28 cellular contexts compared by ENCODE assay signal in genomic region chr1:169128565-169128964, GRCh38. TPM values are rescaled to one million over a fixed set of nuclear protein-coding genes. Genes with fewer than 3 reads are reported as not detected.
A peak's percentile ranks its signal among the peaks of the same experiment; 100 is the strongest.
DNase-seq lines count a peak whose midpoint lies in the region; ATAC-seq and TF ChIP-seq lines count a peak whose summit lies in the region.
"Had no signal": no experiment of that assay in that cellular context is flagged by ENCODE, and none has a peak within 500 bp of the region (broad histone marks: within the 10 kb centered on the region; RNA-seq: fewer than 3 reads in every experiment).

No MANE protein-coding gene starts in this region.

- peak overlapping the region; percentile 65 for H3K27ac Mint-ChIP-seq in activated naive CD4-positive, alpha-beta T cell treated with anti-CD3 and anti-CD28 coated beads, Interleukin-2, amount 50 U/mL, for 24 hours
- H3K27ac Mint-ChIP-seq in activated T-helper 17 cell treated with anti-CD3 and anti-CD28 coated beads, Interleukin-2, amount 50 U/mL, for 72 hours = no peak overlapping the region
- no peak overlapping the region for H3K27ac Mint-ChIP-seq in stimulated activated naive B cell treated with anti-CD40 and anti-IgM and Interleukin-4, amounts not matched to agents 10 μg/mL and 1 μg/mL and 100 μg/mL, for 72 hours
- no peak overlapping the region for H3K27ac Mint-ChIP-seq in endodermal cell
- H3K27ac Mint-ChIP-seq: activated CD4-positive, alpha-beta T cell treated with anti-CD3 and anti-CD28 coated beads, Interleukin-2, amount 10 ng/mL, durations not matched to agents 24 days and 14 days; CD8-positive, alpha-beta T cell; immature natural killer cell; nephron had no signal

- no peaks in the 10 kb centered on the region for H3K27me3 Mint-ChIP-seq in activated naive CD4-positive, alpha-beta T cell treated with anti-CD3 and anti-CD28 coated beads, Interleukin-2, amount 50 U/mL, for 24 hours
- no peaks in the 10 kb centered on the region for H3K27me3 Mint-ChIP-seq in activated T-helper 17 cell treated with anti-CD3 and anti-CD28 coated beads, Interleukin-2, amount 50 U/mL, for 72 hours
- H3K27me3 Mint-ChIP-seq in stimulated activated naive B cell treated with anti-CD40 and anti-IgM and Interleukin-4, amounts not matched to agents 10 μg/mL and 1 μg/mL and 100 μg/mL, for 72 hours = peaks cover 0 to 6% of the 10 kb centered on the region in 2 donors
- no peaks in the 10 kb centered on the region for H3K27me3 Mint-ChIP-seq in endodermal cell (ENCODE audit: insufficient read depth)
- H3K27me3 Mint-ChIP-seq: activated CD4-positive, alpha-beta T cell treated with anti-CD3 and anti-CD28 coated beads, Interleukin-2, amount 10 ng/mL, durations not matched to agents 24 days and 14 days had no signal

- TF ChIP-seq CTCF in uterus (IDR thresholded peaks at IDR 0.05) (no peak), endodermal cell (conservative IDR thresholded peaks at IDR 0.05) (no peak), adrenal gland (IDR thresholded peaks at IDR 0.05) (no peak)

- no peak for TF ChIP-seq POLR2A in uterus (IDR thresholded peaks at IDR 0.05)
- no peak for TF ChIP-seq POLR2A in adrenal gland (IDR thresholded peaks at IDR 0.05)

- DNase-seq in activated naive CD4-positive, alpha-beta T cell treated with Interleukin-2 at 50 U/mL for 16 hours = no peak
- DNase-seq in kidney tubule cell (ENCODE audit: low spot score) (peak; percentile 64), uterus (no peak), endodermal cell (no peak), adrenal gland (no peak)
- DNase-seq in stimulated activated naive B cell treated with anti-CD40 and anti-IgM and Interleukin-4, amounts not matched to agents 10 μg/mL and 1 μg/mL and 100 μg/mL, for 72 hours = no peak
- DNase-seq: activated CD4-positive, alpha-beta T cell treated with anti-CD3 and anti-CD28 coated beads, Interleukin-2, amount 10 ng/mL, durations not matched to agents 24 days and 14 days; activated effector memory CD4-positive, alpha-beta T cell treated with Interleukin-2 at 50 U/mL for 16 hours; BE2C; CD8-positive, alpha-beta T cell; DMS153; H9; immature natural killer cell; NCI-H1092 treated with DMSO at 0.1 percent for 48 hours; NCI-H1930; NCI-H2171 treated with DMSO at 0.1 percent for 48 hours; NCI-H510A; SJCRH30; stimulated activated CD4-positive, alpha-beta T cell treated with anti-CD3 and anti-CD28 coated beads, Interleukin-2, amount 100 ng/mL, for 24 hours; SW 1271; T1000; transverse colon had no signal

- H3K9ac ChIP-seq in endodermal cell (ENCODE audit: extremely low read depth, low read length, poor library complexity, severe bottlenecking) = no peak overlapping the region

- no peaks in the 10 kb centered on the region for H3K36me3 ChIP-seq in uterus
- peaks cover 87% of the 10 kb centered on the region for H3K36me3 ChIP-seq in endodermal cell (ENCODE audit: control insufficient read depth, insufficient read depth, low read length)
- H3K36me3 ChIP-seq in adrenal gland (replicated peaks in 1 of 2) = peaks cover 0 to 50% of the 10 kb centered on the region in 2 donors
- H3K36me3 ChIP-seq: breast epithelium had no signal

- 95 to 97% methylated on average over 2 of the region's 2 CpGs for WGBS in endodermal cell (ENCODE audit: insufficient coverage in 1 of 2, insufficient read length in 1 of 2), 2 experiments
- 91 to 96% (median 93%) methylated on average over 2 of the region's 2 CpGs for WGBS in adrenal gland, 4 donors

- H3K4me3 ChIP-seq in uterus (no peak overlapping the region), endodermal cell (ENCODE audit: low read length) (no peak overlapping the region), adrenal gland (no peak overlapping the region)
- H3K4me3 ChIP-seq: breast epithelium, K562, SJCRH30, transverse colon had no signal

- H3K27me3 ChIP-seq in uterus (no peaks in the 10 kb centered on the region), endodermal cell (ENCODE audit: control insufficient read depth, insufficient read depth, low read length, poor library complexity, severe bottlenecking) (no peaks in the 10 kb centered on the region), adrenal gland (no peaks in the 10 kb centered on the region)
- H3K27me3 ChIP-seq: BE2C, breast epithelium, SJCRH30, transverse colon had no signal

- H3K9me3 Mint-ChIP-seq in activated naive CD4-positive, alpha-beta T cell treated with anti-CD3 and anti-CD28 coated beads, Interleukin-2, amount 50 U/mL, for 24 hours = no peaks in the 10 kb centered on the region
- no peaks in the 10 kb centered on the region for H3K9me3 Mint-ChIP-seq in activated T-helper 17 cell treated with anti-CD3 and anti-CD28 coated beads, Interleukin-2, amount 50 U/mL, for 72 hours
- H3K9me3 Mint-ChIP-seq in stimulated activated naive B cell treated with anti-CD40 and anti-IgM and Interleukin-4, amounts not matched to agents 10 μg/mL and 1 μg/mL and 100 μg/mL, for 72 hours = no peaks in the 10 kb centered on the region
- no peaks in the 10 kb centered on the region for H3K9me3 Mint-ChIP-seq in endodermal cell
- H3K9me3 Mint-ChIP-seq: activated CD4-positive, alpha-beta T cell treated with anti-CD3 and anti-CD28 coated beads, Interleukin-2, amount 10 ng/mL, durations not matched to agents 24 days and 14 days; CD8-positive, alpha-beta T cell; H9; immature natural killer cell; nephron had no signal

- H3K27ac ChIP-seq in uterus = peak overlapping the region in 1 of 2 donors; percentile 61
- H3K27ac ChIP-seq in endodermal cell (ENCODE audit: low read depth, low read length) = no peak overlapping the region
- no peak overlapping the region for H3K27ac ChIP-seq in adrenal gland
- H3K27ac ChIP-seq: breast epithelium, SJCRH30, transverse colon, VCaP had no signal

- H3K4me3 Mint-ChIP-seq in activated naive CD4-positive, alpha-beta T cell treated with anti-CD3 and anti-CD28 coated beads, Interleukin-2, amount 50 U/mL, for 24 hours = no peak overlapping the region
- no peak overlapping the region for H3K4me3 Mint-ChIP-seq in activated T-helper 17 cell treated with anti-CD3 and anti-CD28 coated beads, Interleukin-2, amount 50 U/mL, for 72 hours
- H3K4me3 Mint-ChIP-seq in stimulated activated naive B cell treated with anti-CD40 and anti-IgM and Interleukin-4, amounts not matched to agents 10 μg/mL and 1 μg/mL and 100 μg/mL, for 72 hours = no peak overlapping the region
- no peak overlapping the region for H3K4me3 Mint-ChIP-seq in endodermal cell
- H3K4me3 Mint-ChIP-seq: activated CD4-positive, alpha-beta T cell treated with anti-CD3 and anti-CD28 coated beads, Interleukin-2, amount 10 ng/mL, durations not matched to agents 24 days and 14 days; CD8-positive, alpha-beta T cell; H9; immature natural killer cell; nephron had no signal

- peak; percentile 98 for ATAC-seq in activated T-helper 17 cell treated with anti-CD3 and anti-CD28 coated beads, Interleukin-2, amount 50 U/mL, for 72 hours (replicated peaks)
- peak; percentile 29 to 46 for ATAC-seq in stimulated activated naive B cell treated with anti-CD40 and anti-IgM and Interleukin-4, amounts not matched to agents 10 μg/mL and 1 μg/mL and 100 μg/mL, for 72 hours (replicated peaks)
- ATAC-seq: CD8-positive, alpha-beta T cell; K562 had no signal

- H3K9me3 ChIP-seq in uterus (no peaks in the 10 kb centered on the region), endodermal cell (ENCODE audit: control insufficient read depth, low read length) (no peaks in the 10 kb centered on the region), adrenal gland (replicated peaks in 1 of 3) (no peaks in the 10 kb centered on the region)
- H3K9me3 ChIP-seq: BE2C, breast epithelium, SJCRH30, transverse colon had no signal

- H3K36me3 Mint-ChIP-seq in activated naive CD4-positive, alpha-beta T cell treated with anti-CD3 and anti-CD28 coated beads, Interleukin-2, amount 50 U/mL, for 24 hours = peaks cover 15% of the 10 kb centered on the region
- H3K36me3 Mint-ChIP-seq in activated T-helper 17 cell treated with anti-CD3 and anti-CD28 coated beads, Interleukin-2, amount 50 U/mL, for 72 hours (ENCODE audit: low read depth) = peaks cover 91% of the 10 kb centered on the region
- peaks cover 1 to 4% of the 10 kb centered on the region in 2 donors for H3K36me3 Mint-ChIP-seq in stimulated activated naive B cell treated with anti-CD40 and anti-IgM and Interleukin-4, amounts not matched to agents 10 μg/mL and 1 μg/mL and 100 μg/mL, for 72 hours
- peaks cover 70% of the 10 kb centered on the region for H3K36me3 Mint-ChIP-seq in endodermal cell (ENCODE audit: low read depth)

- intact Hi-C loops in uterus (cut with DNase I; ENCODE audit: low total_unique reads) = no loop called here
- intact Hi-C loops in adrenal gland (cut with DNase I) = no loop called here

- H3K4me1 ChIP-seq in uterus = no peaks in the 10 kb centered on the region
- no peaks in the 10 kb centered on the region for H3K4me1 ChIP-seq in endodermal cell (ENCODE audit: control insufficient read depth, insufficient read depth, low read length)
- H3K4me1 ChIP-seq in adrenal gland (replicated peaks in 1 of 2) = peaks cover 3 to 18% of the 10 kb centered on the region in 2 donors
- H3K4me1 ChIP-seq: breast epithelium, SJCRH30 had no signal

- peaks cover 10% of the 10 kb centered on the region for H3K4me1 Mint-ChIP-seq in activated naive CD4-positive, alpha-beta T cell treated with anti-CD3 and anti-CD28 coated beads, Interleukin-2, amount 50 U/mL, for 24 hours
- peaks cover 8% of the 10 kb centered on the region for H3K4me1 Mint-ChIP-seq in activated T-helper 17 cell treated with anti-CD3 and anti-CD28 coated beads, Interleukin-2, amount 50 U/mL, for 72 hours
- peaks cover 0 to 8% of the 10 kb centered on the region in 2 donors for H3K4me1 Mint-ChIP-seq in stimulated activated naive B cell treated with anti-CD40 and anti-IgM and Interleukin-4, amounts not matched to agents 10 μg/mL and 1 μg/mL and 100 μg/mL, for 72 hours
- peaks cover 2% of the 10 kb centered on the region for H3K4me1 Mint-ChIP-seq in endodermal cell
- H3K4me1 Mint-ChIP-seq: nephron had no signal

RNA-seq across cellular contexts. Expression of gene ATP1B1, which starts 22.1 kb away (rescaled TPM):
- total RNA-seq in activated T-helper 17 cell treated with anti-CD3 and anti-CD28 coated beads, Interleukin-2, amount 50 U/mL, for 72 hours = 10 to 100 TPM in 1 of 2 donors, 1 to 10 TPM in 1; 3.4 to 51.8 TPM
- total RNA-seq in uterus (100 to 1,000 TPM in 3 of 4 donors, 10 to 100 TPM in 1; 52.6 to 210 (median 111) TPM), endodermal cell (10 to 100 TPM; 49.9 to 56.3 TPM), adrenal gland (100 to 1,000 TPM in 7 of 8 donors, 10 to 100 TPM in 1; 97.8 to 187 (median 161) TPM)
- 68.1 TPM for polyA plus RNA-seq in endodermal cell (2013, experiment 1 of 2)
- 67.6 TPM for polyA plus RNA-seq in endodermal cell (2013, experiment 2 of 2)
- polyA plus RNA-seq in adrenal gland = 100 to 1,000 TPM in 1 of 3 donors, 10 to 100 TPM in 2; 85.7 to 122 (median 86.4) TPM
